ENCODE assay signal across 6 cellular contexts in the genomic region with DNA sequence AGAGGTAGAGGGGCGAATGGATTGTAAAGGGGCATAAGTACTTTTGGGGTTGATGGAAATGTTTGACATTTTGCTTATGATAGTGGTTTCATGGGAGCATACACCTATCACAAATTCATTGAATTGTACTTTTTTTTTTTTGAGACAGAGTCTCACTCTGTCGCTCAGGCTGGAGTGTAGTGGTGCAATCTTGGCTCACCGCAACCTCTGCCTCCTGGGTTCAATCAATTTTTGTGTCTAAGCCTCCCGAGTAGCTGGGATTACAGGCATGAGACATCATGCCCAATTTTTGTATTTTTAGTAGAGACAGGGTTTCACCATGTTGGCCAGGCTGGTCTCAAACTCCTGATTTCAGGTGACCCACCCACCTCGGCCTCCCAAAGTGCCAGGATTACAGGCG. TPM values are rescaled to one million over a fixed set of nuclear protein-coding genes. Genes with fewer than 3 reads are reported as not detected.
"Had no signal": no experiment of that assay in that cellular context is flagged by ENCODE, and none has a peak within 500 bp of the region (broad histone marks: within the 10 kb centered on the region; RNA-seq: fewer than 3 reads in every experiment).

No MANE protein-coding gene starts in this region.

RNA-seq across cellular contexts. Expression of gene SMYD1, which starts 22.1 kb away (rescaled TPM):
- total RNA-seq: GM23248, H1, H4, H9, HFFc6 had no signal

RNA-seq across cellular contexts. Expression of gene RNU2-63P, which starts 29.2 kb away (rescaled TPM):
- total RNA-seq: GM23248, GM23338, H4 had no signal
